Comparison of ENCODE assay signal across 1 cellular context in the genomic region with DNA sequence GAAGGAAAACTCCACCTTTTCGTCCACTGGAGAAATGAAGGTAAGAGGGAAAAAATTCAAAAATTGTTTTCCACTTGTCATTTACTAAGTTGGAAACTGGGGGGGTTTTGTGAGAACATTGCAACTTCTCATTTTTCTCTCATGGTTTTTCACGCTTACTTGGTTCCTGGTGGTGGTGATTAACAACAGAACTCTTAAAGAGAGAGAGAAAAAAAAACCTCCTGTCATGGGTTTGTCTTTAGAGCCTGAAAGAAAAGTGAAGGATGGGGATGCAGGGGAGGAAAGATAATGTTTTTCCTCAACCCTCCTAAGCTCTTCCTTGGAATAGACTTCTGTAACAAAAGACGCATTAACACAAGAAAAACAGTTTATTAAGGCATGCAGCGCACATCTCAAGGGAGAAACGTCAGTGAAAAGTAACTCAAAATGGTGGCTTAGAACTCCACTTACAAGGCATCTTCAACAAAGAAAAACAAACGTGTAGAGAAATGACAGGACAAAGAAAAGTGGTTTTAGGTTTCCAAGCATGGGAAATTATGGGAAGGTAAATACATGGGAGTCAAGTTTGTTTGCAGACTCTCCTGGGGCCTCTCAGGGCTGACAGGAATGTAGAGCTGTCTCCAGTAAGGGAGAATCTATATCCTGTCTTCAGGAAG.
TF ChIP-seq lines count a peak whose summit lies in the region.

No MANE protein-coding gene starts in this region.

TF ChIP-seq in GM12878, 131 proteins besides CTCF, POLR2A, EP300 and RAD21 (continued from another document and continues in another):
- TF ChIP-seq, protein P1, sequence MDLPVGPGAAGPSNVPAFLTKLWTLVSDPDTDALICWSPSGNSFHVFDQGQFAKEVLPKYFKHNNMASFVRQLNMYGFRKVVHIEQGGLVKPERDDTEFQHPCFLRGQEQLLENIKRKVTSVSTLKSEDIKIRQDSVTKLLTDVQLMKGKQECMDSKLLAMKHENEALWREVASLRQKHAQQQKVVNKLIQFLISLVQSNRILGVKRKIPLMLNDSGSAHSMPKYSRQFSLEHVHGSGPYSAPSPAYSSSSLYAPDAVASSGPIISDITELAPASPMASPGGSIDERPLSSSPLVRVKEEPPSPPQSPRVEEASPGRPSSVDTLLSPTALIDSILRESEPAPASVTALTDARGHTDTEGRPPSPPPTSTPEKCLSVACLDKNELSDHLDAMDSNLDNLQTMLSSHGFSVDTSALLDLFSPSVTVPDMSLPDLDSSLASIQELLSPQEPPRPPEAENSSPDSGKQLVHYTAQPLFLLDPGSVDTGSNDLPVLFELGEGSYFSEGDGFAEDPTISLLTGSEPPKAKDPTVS (IDR thresholded peaks at IDR 0.05; ENCODE audit: low read depth, low read length), result no peak
- peak; percentile 83; the same call in 1 of the 2 replicates for TF ChIP-seq MTA3 (IDR thresholded peaks at IDR 0.05; ENCODE audit: borderline replicate concordance, low read length)
- no peak for TF ChIP-seq SP1 (IDR thresholded peaks at IDR 0.05; ENCODE audit: low read depth, low read length)
- TF ChIP-seq RELA (IDR thresholded peaks at IDR 0.05; ENCODE audit: borderline replicate concordance, partially characterized antibody), result peak; percentile 51
- TF ChIP-seq, protein P2, sequence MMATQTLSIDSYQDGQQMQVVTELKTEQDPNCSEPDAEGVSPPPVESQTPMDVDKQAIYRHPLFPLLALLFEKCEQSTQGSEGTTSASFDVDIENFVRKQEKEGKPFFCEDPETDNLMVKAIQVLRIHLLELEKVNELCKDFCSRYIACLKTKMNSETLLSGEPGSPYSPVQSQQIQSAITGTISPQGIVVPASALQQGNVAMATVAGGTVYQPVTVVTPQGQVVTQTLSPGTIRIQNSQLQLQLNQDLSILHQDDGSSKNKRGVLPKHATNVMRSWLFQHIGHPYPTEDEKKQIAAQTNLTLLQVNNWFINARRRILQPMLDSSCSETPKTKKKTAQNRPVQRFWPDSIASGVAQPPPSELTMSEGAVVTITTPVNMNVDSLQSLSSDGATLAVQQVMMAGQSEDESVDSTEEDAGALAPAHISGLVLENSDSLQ (IDR thresholded peaks at IDR 0.05), result no peak
- TF ChIP-seq BRCA1 (IDR thresholded peaks at IDR 0.05; ENCODE audit: low read depth, low read length), result no peak
- TF ChIP-seq ZNF207 (IDR thresholded peaks at IDR 0.05; ENCODE audit: borderline replicate concordance), result no peak
- no peak for TF ChIP-seq RFX5 (IDR thresholded peaks at IDR 0.05; ENCODE audit: low read depth, low read length)
- 0 out of 4 replicates have a peak, but pooled peaks of 1 of the 2 experiments have one; percentile 49 for TF ChIP-seq CEBPB (IDR thresholded peaks at IDR 0.05; ENCODE audit: borderline replicate concordance in 1 of 2, low read depth in 2 of 2, low read length in 2 of 2)
- no peak for TF ChIP-seq ZNF622 (IDR thresholded peaks at IDR 0.05)
- TF ChIP-seq, protein P3, sequence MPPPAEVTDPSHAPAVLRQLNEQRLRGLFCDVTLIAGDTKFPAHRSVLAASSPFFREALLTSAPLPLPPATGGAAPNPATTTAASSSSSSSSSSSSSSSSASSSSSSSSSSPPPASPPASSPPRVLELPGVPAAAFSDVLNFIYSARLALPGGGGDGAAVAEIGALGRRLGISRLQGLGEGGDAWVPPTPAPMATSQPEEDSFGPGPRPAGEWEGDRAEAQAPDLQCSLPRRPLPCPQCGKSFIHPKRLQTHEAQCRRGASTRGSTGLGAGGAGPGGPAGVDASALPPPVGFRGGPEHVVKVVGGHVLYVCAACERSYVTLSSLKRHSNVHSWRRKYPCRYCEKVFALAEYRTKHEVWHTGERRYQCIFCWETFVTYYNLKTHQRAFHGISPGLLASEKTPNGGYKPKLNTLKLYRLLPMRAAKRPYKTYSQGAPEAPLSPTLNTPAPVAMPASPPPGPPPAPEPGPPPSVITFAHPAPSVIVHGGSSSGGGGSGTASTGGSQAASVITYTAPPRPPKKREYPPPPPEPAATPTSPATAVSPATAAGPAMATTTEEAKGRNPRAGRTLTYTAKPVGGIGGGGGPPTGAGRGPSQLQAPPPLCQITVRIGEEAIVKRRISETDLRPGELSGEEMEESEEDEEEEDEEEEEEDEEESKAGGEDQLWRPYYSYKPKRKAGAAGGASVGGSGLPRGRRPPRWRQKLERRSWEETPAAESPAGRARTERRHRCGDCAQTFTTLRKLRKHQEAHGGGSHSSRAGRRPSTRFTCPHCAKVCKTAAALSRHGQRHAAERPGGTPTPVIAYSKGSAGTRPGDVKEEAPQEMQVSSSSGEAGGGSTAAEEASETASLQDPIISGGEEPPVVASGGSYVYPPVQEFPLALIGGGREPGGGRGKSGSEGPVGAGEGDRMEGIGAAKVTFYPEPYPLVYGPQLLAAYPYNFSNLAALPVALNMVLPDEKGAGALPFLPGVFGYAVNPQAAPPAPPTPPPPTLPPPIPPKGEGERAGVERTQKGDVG (CRISPR knock-in tag; IDR thresholded peaks at IDR 0.05), result no peak
- no peak for TF ChIP-seq SUPT20H (IDR thresholded peaks at IDR 0.05; ENCODE audit: borderline replicate concordance, control insufficient read depth, low read depth, low read length)
- TF ChIP-seq POLR2AphosphoS5 (IDR thresholded peaks at IDR 0.05; ENCODE audit: low read length), result no peak
- TF ChIP-seq LARP7 (IDR thresholded peaks at IDR 0.05), result no peak
- peak; percentile 50; the same call in 1 of the 2 replicates for TF ChIP-seq MEF2A (IDR thresholded peaks at IDR 0.05; ENCODE audit: insufficient read depth, low read depth, low read length)
- no peak for TF ChIP-seq EZH2 (IDR thresholded peaks at IDR 0.05; ENCODE audit: borderline replicate concordance, control insufficient read depth, low read depth, low read length)
- no peak for TF ChIP-seq HCFC1 (IDR thresholded peaks at IDR 0.05; ENCODE audit: low read length)
- TF ChIP-seq ZSCAN29 (IDR thresholded peaks at IDR 0.05), result no peak
- TF ChIP-seq FOXK2 (IDR thresholded peaks at IDR 0.05), result no peak
- no peak for TF ChIP-seq YBX1 (IDR thresholded peaks at IDR 0.05)
- TF ChIP-seq TCF12 (IDR thresholded peaks at IDR 0.05; ENCODE audit: low read depth, low read length), result 0 out of 2 replicates have a peak, but pooled peaks have one; percentile 13
- no peak for TF ChIP-seq NFYA (IDR thresholded peaks at IDR 0.05; ENCODE audit: borderline replicate concordance, low read depth, low read length)
- no peak for TF ChIP-seq RCOR1 (conservative IDR thresholded peaks at IDR 0.05; ENCODE audit: low read depth, low read length)
- TF ChIP-seq, protein P4, sequence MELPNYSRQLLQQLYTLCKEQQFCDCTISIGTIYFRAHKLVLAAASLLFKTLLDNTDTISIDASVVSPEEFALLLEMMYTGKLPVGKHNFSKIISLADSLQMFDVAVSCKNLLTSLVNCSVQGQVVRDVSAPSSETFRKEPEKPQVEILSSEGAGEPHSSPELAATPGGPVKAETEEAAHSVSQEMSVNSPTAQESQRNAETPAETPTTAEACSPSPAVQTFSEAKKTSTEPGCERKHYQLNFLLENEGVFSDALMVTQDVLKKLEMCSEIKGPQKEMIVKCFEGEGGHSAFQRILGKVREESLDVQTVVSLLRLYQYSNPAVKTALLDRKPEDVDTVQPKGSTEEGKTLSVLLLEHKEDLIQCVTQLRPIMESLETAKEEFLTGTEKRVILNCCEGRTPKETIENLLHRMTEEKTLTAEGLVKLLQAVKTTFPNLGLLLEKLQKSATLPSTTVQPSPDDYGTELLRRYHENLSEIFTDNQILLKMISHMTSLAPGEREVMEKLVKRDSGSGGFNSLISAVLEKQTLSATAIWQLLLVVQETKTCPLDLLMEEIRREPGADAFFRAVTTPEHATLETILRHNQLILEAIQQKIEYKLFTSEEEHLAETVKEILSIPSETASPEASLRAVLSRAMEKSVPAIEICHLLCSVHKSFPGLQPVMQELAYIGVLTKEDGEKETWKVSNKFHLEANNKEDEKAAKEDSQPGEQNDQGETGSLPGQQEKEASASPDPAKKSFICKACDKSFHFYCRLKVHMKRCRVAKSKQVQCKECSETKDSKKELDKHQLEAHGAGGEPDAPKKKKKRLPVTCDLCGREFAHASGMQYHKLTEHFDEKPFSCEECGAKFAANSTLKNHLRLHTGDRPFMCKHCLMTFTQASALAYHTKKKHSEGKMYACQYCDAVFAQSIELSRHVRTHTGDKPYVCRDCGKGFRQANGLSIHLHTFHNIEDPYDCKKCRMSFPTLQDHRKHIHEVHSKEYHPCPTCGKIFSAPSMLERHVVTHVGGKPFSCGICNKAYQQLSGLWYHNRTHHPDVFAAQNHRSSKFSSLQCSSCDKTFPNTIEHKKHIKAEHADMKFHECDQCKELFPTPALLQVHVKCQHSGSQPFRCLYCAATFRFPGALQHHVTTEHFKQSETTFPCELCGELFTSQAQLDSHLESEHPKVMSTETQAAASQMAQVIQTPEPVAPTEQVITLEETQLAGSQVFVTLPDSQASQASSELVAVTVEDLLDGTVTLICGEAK (IDR thresholded peaks at IDR 0.05; ENCODE audit: borderline replicate concordance), result no peak
- no peak for TF ChIP-seq STAT1 (conservative IDR thresholded peaks at IDR 0.05)
- TF ChIP-seq, protein P5, sequence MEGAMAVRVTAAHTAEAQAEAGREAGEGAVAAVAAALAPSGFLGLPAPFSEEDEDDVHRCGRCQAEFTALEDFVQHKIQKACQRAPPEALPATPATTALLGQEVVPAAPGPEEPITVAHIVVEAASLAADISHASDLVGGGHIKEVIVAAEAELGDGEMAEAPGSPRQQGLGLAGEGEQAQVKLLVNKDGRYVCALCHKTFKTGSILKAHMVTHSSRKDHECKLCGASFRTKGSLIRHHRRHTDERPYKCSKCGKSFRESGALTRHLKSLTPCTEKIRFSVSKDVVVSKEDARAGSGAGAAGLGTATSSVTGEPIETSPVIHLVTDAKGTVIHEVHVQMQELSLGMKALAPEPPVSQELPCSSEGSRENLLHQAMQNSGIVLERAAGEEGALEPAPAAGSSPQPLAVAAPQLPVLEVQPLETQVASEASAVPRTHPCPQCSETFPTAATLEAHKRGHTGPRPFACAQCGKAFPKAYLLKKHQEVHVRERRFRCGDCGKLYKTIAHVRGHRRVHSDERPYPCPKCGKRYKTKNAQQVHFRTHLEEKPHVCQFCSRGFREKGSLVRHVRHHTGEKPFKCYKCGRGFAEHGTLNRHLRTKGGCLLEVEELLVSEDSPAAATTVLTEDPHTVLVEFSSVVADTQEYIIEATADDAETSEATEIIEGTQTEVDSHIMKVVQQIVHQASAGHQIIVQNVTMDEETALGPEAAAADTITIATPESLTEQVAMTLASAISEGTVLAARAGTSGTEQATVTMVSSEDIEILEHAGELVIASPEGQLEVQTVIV (IDR thresholded peaks at IDR 0.05; ENCODE audit: borderline replicate concordance, partially characterized antibody), result no peak
- TF ChIP-seq MTA2 (IDR thresholded peaks at IDR 0.05; ENCODE audit: low read depth), result peak; percentile 53; the same call in 1 of the 2 replicates
- TF ChIP-seq, protein P6, sequence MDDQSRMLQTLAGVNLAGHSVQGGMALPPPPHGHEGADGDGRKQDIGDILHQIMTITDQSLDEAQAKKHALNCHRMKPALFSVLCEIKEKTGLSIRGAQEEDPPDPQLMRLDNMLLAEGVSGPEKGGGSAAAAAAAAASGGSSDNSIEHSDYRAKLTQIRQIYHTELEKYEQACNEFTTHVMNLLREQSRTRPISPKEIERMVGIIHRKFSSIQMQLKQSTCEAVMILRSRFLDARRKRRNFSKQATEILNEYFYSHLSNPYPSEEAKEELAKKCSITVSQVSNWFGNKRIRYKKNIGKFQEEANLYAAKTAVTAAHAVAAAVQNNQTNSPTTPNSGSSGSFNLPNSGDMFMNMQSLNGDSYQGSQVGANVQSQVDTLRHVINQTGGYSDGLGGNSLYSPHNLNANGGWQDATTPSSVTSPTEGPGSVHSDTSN (IDR thresholded peaks at IDR 0.05; ENCODE audit: insufficient replicate concordance, low read depth, low read length), result no peak
- TF ChIP-seq, protein P7, sequence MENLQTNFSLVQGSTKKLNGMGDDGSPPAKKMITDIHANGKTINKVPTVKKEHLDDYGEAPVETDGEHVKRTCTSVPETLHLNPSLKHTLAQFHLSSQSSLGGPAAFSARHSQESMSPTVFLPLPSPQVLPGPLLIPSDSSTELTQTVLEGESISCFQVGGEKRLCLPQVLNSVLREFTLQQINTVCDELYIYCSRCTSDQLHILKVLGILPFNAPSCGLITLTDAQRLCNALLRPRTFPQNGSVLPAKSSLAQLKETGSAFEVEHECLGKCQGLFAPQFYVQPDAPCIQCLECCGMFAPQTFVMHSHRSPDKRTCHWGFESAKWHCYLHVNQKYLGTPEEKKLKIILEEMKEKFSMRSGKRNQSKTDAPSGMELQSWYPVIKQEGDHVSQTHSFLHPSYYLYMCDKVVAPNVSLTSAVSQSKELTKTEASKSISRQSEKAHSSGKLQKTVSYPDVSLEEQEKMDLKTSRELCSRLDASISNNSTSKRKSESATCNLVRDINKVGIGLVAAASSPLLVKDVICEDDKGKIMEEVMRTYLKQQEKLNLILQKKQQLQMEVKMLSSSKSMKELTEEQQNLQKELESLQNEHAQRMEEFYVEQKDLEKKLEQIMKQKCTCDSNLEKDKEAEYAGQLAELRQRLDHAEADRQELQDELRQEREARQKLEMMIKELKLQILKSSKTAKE (IDR thresholded peaks at IDR 0.05; ENCODE audit: low read depth, poor library complexity, severe bottlenecking), result peak; percentile 20
- no peak; the same call in 1 of the 2 replicates for TF ChIP-seq CHD1 (IDR thresholded peaks at IDR 0.05; ENCODE audit: low read depth, low read length)
- TF ChIP-seq ASH2L (IDR thresholded peaks at IDR 0.05; ENCODE audit: borderline replicate concordance, low read depth), result no peak
- TF ChIP-seq ZNF24 (IDR thresholded peaks at IDR 0.05), result no peak
- TF ChIP-seq ZNF274 (IDR thresholded peaks at IDR 0.05; ENCODE audit: insufficient read depth, insufficient read length), result no peak
- TF ChIP-seq ZNF217 (IDR thresholded peaks at IDR 0.05), result peak; percentile 80
- no peak for TF ChIP-seq SIN3A (IDR thresholded peaks at IDR 0.05; ENCODE audit: low read depth, low read length)
- TF ChIP-seq HDAC6 (IDR thresholded peaks at IDR 0.05; ENCODE audit: unreplicated experiment), result no peak
- TF ChIP-seq DPF2 (IDR thresholded peaks at IDR 0.05), result no peak
- TF ChIP-seq, protein P8, sequence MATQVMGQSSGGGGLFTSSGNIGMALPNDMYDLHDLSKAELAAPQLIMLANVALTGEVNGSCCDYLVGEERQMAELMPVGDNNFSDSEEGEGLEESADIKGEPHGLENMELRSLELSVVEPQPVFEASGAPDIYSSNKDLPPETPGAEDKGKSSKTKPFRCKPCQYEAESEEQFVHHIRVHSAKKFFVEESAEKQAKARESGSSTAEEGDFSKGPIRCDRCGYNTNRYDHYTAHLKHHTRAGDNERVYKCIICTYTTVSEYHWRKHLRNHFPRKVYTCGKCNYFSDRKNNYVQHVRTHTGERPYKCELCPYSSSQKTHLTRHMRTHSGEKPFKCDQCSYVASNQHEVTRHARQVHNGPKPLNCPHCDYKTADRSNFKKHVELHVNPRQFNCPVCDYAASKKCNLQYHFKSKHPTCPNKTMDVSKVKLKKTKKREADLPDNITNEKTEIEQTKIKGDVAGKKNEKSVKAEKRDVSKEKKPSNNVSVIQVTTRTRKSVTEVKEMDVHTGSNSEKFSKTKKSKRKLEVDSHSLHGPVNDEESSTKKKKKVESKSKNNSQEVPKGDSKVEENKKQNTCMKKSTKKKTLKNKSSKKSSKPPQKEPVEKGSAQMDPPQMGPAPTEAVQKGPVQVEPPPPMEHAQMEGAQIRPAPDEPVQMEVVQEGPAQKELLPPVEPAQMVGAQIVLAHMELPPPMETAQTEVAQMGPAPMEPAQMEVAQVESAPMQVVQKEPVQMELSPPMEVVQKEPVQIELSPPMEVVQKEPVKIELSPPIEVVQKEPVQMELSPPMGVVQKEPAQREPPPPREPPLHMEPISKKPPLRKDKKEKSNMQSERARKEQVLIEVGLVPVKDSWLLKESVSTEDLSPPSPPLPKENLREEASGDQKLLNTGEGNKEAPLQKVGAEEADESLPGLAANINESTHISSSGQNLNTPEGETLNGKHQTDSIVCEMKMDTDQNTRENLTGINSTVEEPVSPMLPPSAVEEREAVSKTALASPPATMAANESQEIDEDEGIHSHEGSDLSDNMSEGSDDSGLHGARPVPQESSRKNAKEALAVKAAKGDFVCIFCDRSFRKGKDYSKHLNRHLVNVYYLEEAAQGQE (IDR thresholded peaks at IDR 0.05; ENCODE audit: low read depth, low read length), result no peak
- no peak for TF ChIP-seq POLR2AphosphoS2 (IDR thresholded peaks at IDR 0.05; ENCODE audit: low read depth, low read length)
- peak; percentile 62 for TF ChIP-seq IKZF1 (conservative IDR thresholded peaks at IDR 0.05)
